Comparison of ENCODE assay signal across 8 cellular contexts in the genomic region with DNA sequence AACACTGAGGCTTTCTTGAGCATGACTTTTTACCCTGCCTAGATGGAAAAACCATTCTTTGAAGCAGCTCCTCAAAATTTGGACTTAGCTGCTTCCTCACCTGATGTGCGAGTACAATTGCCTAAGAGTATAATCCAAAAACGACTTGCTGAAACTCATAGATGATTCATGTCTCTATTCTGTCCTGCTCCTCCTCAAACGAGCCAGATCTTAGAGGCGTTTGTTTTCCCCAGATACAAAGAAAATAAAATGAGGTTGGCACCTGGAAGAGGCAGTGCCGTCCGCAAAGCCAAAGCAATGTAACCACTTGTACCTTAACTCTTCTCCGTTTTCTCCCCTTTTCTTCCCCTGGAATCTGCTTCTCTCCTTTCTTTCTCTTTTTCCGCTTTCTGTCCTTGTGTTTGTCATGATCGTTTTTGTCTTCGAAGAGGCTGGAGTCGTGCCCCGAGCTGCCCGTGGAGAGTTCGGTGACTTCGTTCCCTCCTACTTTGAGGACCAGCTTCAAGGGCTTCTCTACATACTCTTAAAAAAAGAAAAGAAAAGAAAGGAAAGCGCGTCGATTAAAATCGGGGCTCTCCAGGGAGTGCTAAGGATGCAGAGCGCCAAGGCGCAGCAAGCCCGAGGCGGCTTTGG. TPM values are rescaled to one million over a fixed set of nuclear protein-coding genes. Genes with fewer than 3 reads are reported as not detected.
A peak's percentile ranks its signal among the peaks of the same experiment; 100 is the strongest.
DNase-seq lines count a peak whose midpoint lies in the region; ATAC-seq and TF ChIP-seq lines count a peak whose summit lies in the region.

No MANE protein-coding gene starts in this region.

- H3K36me3 Mint-ChIP-seq in stimulated activated naive CD8-positive, alpha-beta T cell treated with anti-CD3 and anti-CD28 coated beads, Interleukin-15, Interleukin-2, amounts not matched to agents 100 ng/mL and 50 ng/mL, for 24 hours (ENCODE audit: low read depth), result peaks cover 41% of the 10 kb centered on the region

- in situ Hi-C loops in astrocyte of the spinal cord (cut with HindIII; ENCODE audit: low sequenced_read_pairs), result no loop called here

- peaks cover 5% of the 10 kb centered on the region for H3K4me1 ChIP-seq in mesenchymal stem cell (ENCODE audit: control insufficient read depth, insufficient read depth, low read depth, low read length)

- TF ChIP-seq CTCF in astrocyte of the spinal cord (IDR thresholded peaks at IDR 0.05; ENCODE audit: low read depth, low read length), result no peak

- no peak overlapping the region for H2BK15ac ChIP-seq in mesenchymal stem cell (ENCODE audit: low read depth, poor library complexity, severe bottlenecking)

- peak overlapping the region; percentile 89 for H3K9ac ChIP-seq in mesenchymal stem cell (ENCODE audit: low read length)

- no peaks in the 10 kb centered on the region for H3K27me3 ChIP-seq in mesenchymal stem cell (ENCODE audit: control insufficient read depth in 1 of 2, insufficient read depth in 1 of 2, low read length in 2 of 2)

- 8% methylated on average over 15 of the region's 23 CpGs for WGBS in mesenchymal stem cell

- no peak overlapping the region for H2AFZ ChIP-seq in mesenchymal stem cell (ENCODE audit: low read depth, low read length)

- no peak overlapping the region for H4K8ac ChIP-seq in mesenchymal stem cell (ENCODE audit: low read length)

- H4K91ac ChIP-seq in mesenchymal stem cell (ENCODE audit: low read length), result no peak overlapping the region

- no peak overlapping the region for H3K14ac ChIP-seq in mesenchymal stem cell (ENCODE audit: low read length in 2 of 2)

- H2AK5ac ChIP-seq in mesenchymal stem cell (ENCODE audit: low read length, severe bottlenecking), result no peak overlapping the region

- peaks cover 5 to 40% of the 10 kb centered on the region in 2 experiments for H3K36me3 ChIP-seq in mesenchymal stem cell (ENCODE audit: control insufficient read depth in 1 of 2, insufficient read depth in 2 of 2, low read depth in 1 of 2, low read length in 2 of 2)

- H3K23ac ChIP-seq in mesenchymal stem cell (ENCODE audit: low read length in 2 of 2), result no peak overlapping the region

- no peaks in the 10 kb centered on the region for H3K9me3 ChIP-seq in mesenchymal stem cell (ENCODE audit: control insufficient read depth, low read length)

- H3K4ac ChIP-seq in mesenchymal stem cell (ENCODE audit: low read depth in 1 of 2, low read length in 2 of 2), result peak overlapping the region in 1 of 2 experiments; percentile 37

- H3K4me3 ChIP-seq in astrocyte of the spinal cord (ENCODE audit: low read depth, low read length), result peak overlapping the region; percentile 66
- peak overlapping the region; percentile 85 to 87 for H3K4me3 ChIP-seq in mesenchymal stem cell (ENCODE audit: insufficient read depth in 1 of 2, low read depth in 1 of 2, low read length in 2 of 2)

- H3K27ac ChIP-seq in mesenchymal stem cell (ENCODE audit: low read length, poor library complexity, severe bottlenecking), result no peak overlapping the region

- ATAC-seq in stimulated activated naive CD8-positive, alpha-beta T cell treated with anti-CD3 and anti-CD28 coated beads, Interleukin-15, Interleukin-2, amounts not matched to agents 100 U/mL and 50 U/mL, for 24 hours, result no peak
- ATAC-seq in HG03175 (IDR thresholded peaks at IDR 0.05; ENCODE audit: unreplicated experiment), result no peak

- no peaks in the 10 kb centered on the region for H3K27me3 Mint-ChIP-seq in stimulated activated naive CD8-positive, alpha-beta T cell treated with anti-CD3 and anti-CD28 coated beads, Interleukin-15, Interleukin-2, amounts not matched to agents 100 ng/mL and 50 ng/mL, for 24 hours

- H2BK120ac ChIP-seq in mesenchymal stem cell (ENCODE audit: low read depth, low read length), result no peak overlapping the region

- no peak for DNase-seq in stimulated activated naive CD8-positive, alpha-beta T cell treated with anti-CD3 and anti-CD28 coated beads, Interleukin-15, Interleukin-2, amounts not matched to agents 100 U/mL and 50 U/mL, for 24 hours
- DNase-seq in astrocyte of the spinal cord (ENCODE audit: low read depth, low spot score), result no peak
- peak; percentile 10 for DNase-seq in mesenchymal stem cell
- DNase-seq in T1000 (lab: John Stamatoyannopoulos, UW), result no peak
- no peak for DNase-seq in Ammon's horn (ENCODE audit: low spot score)
- no peak for DNase-seq in KG1 (lab: John Stamatoyannopoulos, UW)

- peaks cover 20% of the 10 kb centered on the region for H3K79me1 ChIP-seq in mesenchymal stem cell (replicated peaks; ENCODE audit: low read length, poor library complexity, severe bottlenecking)

- H3K27ac Mint-ChIP-seq in stimulated activated naive CD8-positive, alpha-beta T cell treated with anti-CD3 and anti-CD28 coated beads, Interleukin-15, Interleukin-2, amounts not matched to agents 100 ng/mL and 50 ng/mL, for 24 hours, result peak overlapping the region; percentile 88

- H3K18ac ChIP-seq in mesenchymal stem cell (ENCODE audit: low read depth in 1 of 2, low read length in 2 of 2), result no peak overlapping the region

- H2BK12ac ChIP-seq in mesenchymal stem cell (ENCODE audit: low read length in 2 of 2), result no peak overlapping the region

- H3K4me1 Mint-ChIP-seq in stimulated activated naive CD8-positive, alpha-beta T cell treated with anti-CD3 and anti-CD28 coated beads, Interleukin-15, Interleukin-2, amounts not matched to agents 100 ng/mL and 50 ng/mL, for 24 hours (ENCODE audit: low read depth), result peaks cover 46% of the 10 kb centered on the region

- H3K9me3 Mint-ChIP-seq in stimulated activated naive CD8-positive, alpha-beta T cell treated with anti-CD3 and anti-CD28 coated beads, Interleukin-15, Interleukin-2, amounts not matched to agents 100 ng/mL and 50 ng/mL, for 24 hours, result no peaks in the 10 kb centered on the region

- no peak overlapping the region for H2BK5ac ChIP-seq in mesenchymal stem cell (ENCODE audit: low read depth, low read length, poor library complexity, severe bottlenecking)

- H3K4me2 ChIP-seq in mesenchymal stem cell (ENCODE audit: low read length, poor library complexity, severe bottlenecking), result peak overlapping the region; percentile 71

- peak overlapping the region; percentile 96 for H3K4me3 Mint-ChIP-seq in stimulated activated naive CD8-positive, alpha-beta T cell treated with anti-CD3 and anti-CD28 coated beads, Interleukin-15, Interleukin-2, amounts not matched to agents 100 ng/mL and 50 ng/mL, for 24 hours

RNA-seq across cellular contexts. Expression of a gene that starts 0.9 kb away (rescaled TPM):
- polyA plus RNA-seq in mesenchymal stem cell (2013, experiment 1 of 2), result 60.1 TPM
- polyA plus RNA-seq in mesenchymal stem cell (2013, experiment 2 of 2), result 63.9 TPM
